In genomic region chr17:18025596-18026407, GRCh38 we compare ENCODE assay signal across 9 cellular contexts. TPM values are rescaled to one million over a fixed set of nuclear protein-coding genes. Genes with fewer than 3 reads are reported as not detected.
DNase-seq lines count a peak whose midpoint lies in the region; ATAC-seq and TF ChIP-seq lines count a peak whose summit lies in the region.
"Had no signal": no experiment of that assay in that cellular context is flagged by ENCODE, and none has a peak within 500 bp of the region (broad histone marks: within the 10 kb centered on the region; RNA-seq: fewer than 3 reads in every experiment).

No MANE protein-coding gene starts in this region.

- ATAC-seq in HG03280 (IDR thresholded peaks at IDR 0.05; ENCODE audit: unreplicated experiment) = no peak

- peak overlapping the region in 1 of 2 donors; percentile 15 for H3K4me3 ChIP-seq in neuronal stem cell (ENCODE audit: low read length in 2 of 2)

- H3K36me3 Mint-ChIP-seq in activated T-helper 1 cell treated with anti-CD3 and anti-CD28 coated beads, Interleukin-12 subunit alpha, Interleukin-12 subunit beta, Interleukin-2, Interleukin-4 antibody, amounts not matched to agents 30 ng/mL and 10 ng/mL and 1 ng/mL, durations not matched to agents 14 hours and 24 hours and 36 hours (ENCODE audit: low read depth) = peaks cover 16% of the 10 kb centered on the region

- no CpG with 5 or more reads among the region's 11 CpGs for WGBS in neuronal stem cell (ENCODE audit: extremely low coverage in 2 of 2, insufficient read length in 2 of 2, insufficient replicate concordance in 1 of 2), 2 donors

- no peaks in the 10 kb centered on the region for H3K27me3 ChIP-seq in neuronal stem cell (ENCODE audit: control insufficient read depth in 3 of 3, insufficient read depth in 3 of 3, low read depth in 1 of 3, low read length in 3 of 3)

- TF ChIP-seq CTCF in GM13976 (IDR thresholded peaks at IDR 0.05; ENCODE audit: borderline replicate concordance, control extremely low read depth, extremely low read depth, insufficient read depth, missing control alignments) = no peak

- no peak overlapping the region for H3K23ac ChIP-seq in neuronal stem cell (ENCODE audit: low read depth, low read length, poor library complexity)

- peaks cover 19% of the 10 kb centered on the region for H3K4me1 Mint-ChIP-seq in activated T-helper 1 cell treated with anti-CD3 and anti-CD28 coated beads, Interleukin-12 subunit alpha, Interleukin-12 subunit beta, Interleukin-2, Interleukin-4 antibody, amounts not matched to agents 30 ng/mL and 10 ng/mL and 1 ng/mL, durations not matched to agents 14 hours and 24 hours and 36 hours (ENCODE audit: low read depth)

- H3K36me3 ChIP-seq in neuronal stem cell (replicated peaks in 1 of 2; ENCODE audit: control insufficient read depth in 2 of 2, insufficient read depth in 2 of 2, low read length in 2 of 2) = peaks cover 4 to 13% of the 10 kb centered on the region in 2 donors

- no peak overlapping the region for H3K18ac ChIP-seq in neuronal stem cell (ENCODE audit: low read length)

- H2BK5ac ChIP-seq in neuronal stem cell (ENCODE audit: low read length) = peak overlapping the region; percentile 8

- no peak overlapping the region for H4K91ac ChIP-seq in neuronal stem cell (ENCODE audit: low read depth, low read length, poor library complexity)

- no peaks in the 10 kb centered on the region for H3K27me3 Mint-ChIP-seq in activated T-helper 1 cell treated with anti-CD3 and anti-CD28 coated beads, Interleukin-12 subunit alpha, Interleukin-12 subunit beta, Interleukin-2, Interleukin-4 antibody, amounts not matched to agents 30 ng/mL and 10 ng/mL and 1 ng/mL, durations not matched to agents 14 hours and 24 hours and 36 hours (ENCODE audit: insufficient read depth)
- H3K27me3 Mint-ChIP-seq: dendritic cell treated with granulocyte-macrophage colony-stimulating factor and Interleukin-4, amounts not matched to agents 40 ng/mL and 50 ng/mL, for 4 days had no signal

- no peaks in the 10 kb centered on the region for H3K79me1 ChIP-seq in neuronal stem cell (ENCODE audit: low read depth, low read length)

- H2BK15ac ChIP-seq in neuronal stem cell (ENCODE audit: low read length) = no peak overlapping the region

- H3K27ac ChIP-seq in neuronal stem cell (replicated peaks; ENCODE audit: low read length) = no peak overlapping the region

- no peak overlapping the region for H3K4me2 ChIP-seq in neuronal stem cell (ENCODE audit: insufficient read depth, low read length, poor library complexity, severe bottlenecking)

- intact Hi-C loops in activated T-helper 1 cell treated with anti-CD3 and anti-CD28 coated beads, Interleukin-12 subunit alpha, Interleukin-12 subunit beta, Interleukin-2, Interleukin-4 antibody, amounts not matched to agents 30 ng/mL and 10 ng/mL and 1 ng/mL, durations not matched to agents 14 hours and 24 hours and 36 hours (cut with micrococcal nuclease) = no loop called here

- H3K4ac ChIP-seq in neuronal stem cell (ENCODE audit: low read length) = no peak overlapping the region

- H4K8ac ChIP-seq in neuronal stem cell (ENCODE audit: low read depth, low read length) = no peak overlapping the region

- H3K9me3 Mint-ChIP-seq in activated T-helper 1 cell treated with anti-CD3 and anti-CD28 coated beads, Interleukin-12 subunit alpha, Interleukin-12 subunit beta, Interleukin-2, Interleukin-4 antibody, amounts not matched to agents 30 ng/mL and 10 ng/mL and 1 ng/mL, durations not matched to agents 14 hours and 24 hours and 36 hours = no peaks in the 10 kb centered on the region
- H3K9me3 Mint-ChIP-seq: dendritic cell treated with granulocyte-macrophage colony-stimulating factor and Interleukin-4, amounts not matched to agents 40 ng/mL and 50 ng/mL, for 4 days had no signal

- H3K14ac ChIP-seq in neuronal stem cell (ENCODE audit: low read length) = no peak overlapping the region

- peak overlapping the region; percentile 65 for H3K27ac Mint-ChIP-seq in activated T-helper 1 cell treated with anti-CD3 and anti-CD28 coated beads, Interleukin-12 subunit alpha, Interleukin-12 subunit beta, Interleukin-2, Interleukin-4 antibody, amounts not matched to agents 30 ng/mL and 10 ng/mL and 1 ng/mL, durations not matched to agents 14 hours and 24 hours and 36 hours
- H3K27ac Mint-ChIP-seq: dendritic cell treated with granulocyte-macrophage colony-stimulating factor and Interleukin-4, amounts not matched to agents 40 ng/mL and 50 ng/mL, for 4 days had no signal

- no peak overlapping the region for H2BK12ac ChIP-seq in neuronal stem cell (ENCODE audit: low read length)

- in situ Hi-C loops in GM13976 (cut with MboI; ENCODE audit: low sequenced_read_pairs, unreplicated experiment) = loop anchor here (10.0 kb wide), 1 partner anchor 151 kb away; no protein-coding TSS in a partner anchor

- H2BK120ac ChIP-seq in neuronal stem cell (ENCODE audit: low read depth, low read length) = no peak overlapping the region

- H3K9ac ChIP-seq in neuronal stem cell (ENCODE audit: low read depth, low read length, poor library complexity) = no peak overlapping the region

- no peaks in the 10 kb centered on the region for H3K9me3 ChIP-seq in neuronal stem cell (replicated peaks in 1 of 2; ENCODE audit: control insufficient read depth in 2 of 2, insufficient read depth in 1 of 2, low read depth in 1 of 2, low read length in 2 of 2)

- no peak overlapping the region for H2AFZ ChIP-seq in neuronal stem cell (ENCODE audit: low read length)

- DNase-seq in GM13976 (ENCODE audit: low spot score) = peak; percentile 80
- DNase-seq in HCEC 1CT = peak; percentile 73
- DNase-seq in activated T-helper 1 cell treated with anti-CD3 and anti-CD28 coated beads, Interleukin-12 subunit alpha, Interleukin-12 subunit beta, Interleukin-2, Interleukin-4 antibody, amounts not matched to agents 30 ng/mL and 10 ng/mL and 1 ng/mL, durations not matched to agents 14 hours and 24 hours and 36 hours (ENCODE audit: low spot score) = peak; percentile 14
- DNase-seq in neuronal stem cell (ENCODE audit: low spot score) = no peak
- no peak for DNase-seq in DMS79 treated with DMSO at 0.1 percent for 48 hours (lab: John Stamatoyannopoulos, UW)
- no peak for DNase-seq in GM19238 (ENCODE audit: insufficient read length, low spot score)
- no peak for DNase-seq in NCI-H446 (lab: John Stamatoyannopoulos, UW)

- H3K4me1 ChIP-seq in neuronal stem cell (ENCODE audit: control insufficient read depth in 2 of 2, insufficient read depth in 1 of 2, low read depth in 1 of 2, low read length in 2 of 2) = peaks cover 0 to 3% of the 10 kb centered on the region in 2 donors

- H2AK5ac ChIP-seq in neuronal stem cell (ENCODE audit: low read depth, low read length) = no peak overlapping the region

- no peak overlapping the region for H3K4me3 Mint-ChIP-seq in activated T-helper 1 cell treated with anti-CD3 and anti-CD28 coated beads, Interleukin-12 subunit alpha, Interleukin-12 subunit beta, Interleukin-2, Interleukin-4 antibody, amounts not matched to agents 30 ng/mL and 10 ng/mL and 1 ng/mL, durations not matched to agents 14 hours and 24 hours and 36 hours
- H3K4me3 Mint-ChIP-seq: dendritic cell treated with granulocyte-macrophage colony-stimulating factor and Interleukin-4, amounts not matched to agents 40 ng/mL and 50 ng/mL, for 4 days had no signal

RNA-seq across cellular contexts. Expression of gene ATPAF2, which starts 13.2 kb away (rescaled TPM):
- total RNA-seq in activated T-helper 1 cell treated with anti-CD3 and anti-CD28 coated beads, Interleukin-12 subunit alpha, Interleukin-12 subunit beta, Interleukin-2, Interleukin-4 antibody, amounts not matched to agents 30 ng/mL and 10 ng/mL and 1 ng/mL, durations not matched to agents 14 hours and 24 hours and 36 hours = 34.9 and 37.8 TPM in 2 replicates
- 18.5 TPM for polyA plus RNA-seq in neuronal stem cell (2013, experiment 1 of 2)
- polyA plus RNA-seq in neuronal stem cell (2013, experiment 2 of 2) = 19.0 TPM

RNA-seq across cellular contexts. Expression of gene GID4, which starts 13.4 kb away (rescaled TPM):
- 9.6 and 10.0 TPM in 2 replicates for total RNA-seq in activated T-helper 1 cell treated with anti-CD3 and anti-CD28 coated beads, Interleukin-12 subunit alpha, Interleukin-12 subunit beta, Interleukin-2, Interleukin-4 antibody, amounts not matched to agents 30 ng/mL and 10 ng/mL and 1 ng/mL, durations not matched to agents 14 hours and 24 hours and 36 hours
- 9.7 TPM for polyA plus RNA-seq in neuronal stem cell (2013, experiment 1 of 2)
- polyA plus RNA-seq in neuronal stem cell (2013, experiment 2 of 2) = 10.5 TPM

RNA-seq across cellular contexts. Expression of gene DRC3, which starts 53.1 kb away (rescaled TPM):
- total RNA-seq in activated T-helper 1 cell treated with anti-CD3 and anti-CD28 coated beads, Interleukin-12 subunit alpha, Interleukin-12 subunit beta, Interleukin-2, Interleukin-4 antibody, amounts not matched to agents 30 ng/mL and 10 ng/mL and 1 ng/mL, durations not matched to agents 14 hours and 24 hours and 36 hours = not detected in 2 replicates
- 1.1 TPM for polyA plus RNA-seq in neuronal stem cell (2013, experiment 1 of 2)
- polyA plus RNA-seq in neuronal stem cell (2013, experiment 2 of 2) = 0.62 TPM

RNA-seq across cellular contexts. Expression of gene TOM1L2, which starts 53.6 kb away (rescaled TPM):
- total RNA-seq in activated T-helper 1 cell treated with anti-CD3 and anti-CD28 coated beads, Interleukin-12 subunit alpha, Interleukin-12 subunit beta, Interleukin-2, Interleukin-4 antibody, amounts not matched to agents 30 ng/mL and 10 ng/mL and 1 ng/mL, durations not matched to agents 14 hours and 24 hours and 36 hours = 9.3 and 10.2 TPM in 2 replicates
- polyA plus RNA-seq in neuronal stem cell (2013, experiment 1 of 2) = 11.3 TPM
- polyA plus RNA-seq in neuronal stem cell (2013, experiment 2 of 2) = 12.2 TPM

Comparison
In these comparisons a context has a peak if more than half of its experiments do, and no peak if none do; other contexts are left out.
1. DNase-seq: peak in GM13976 (single experiment), HCEC 1CT (single experiment) and activated T-helper 1 cell treated with anti-CD3 and anti-CD28 coated beads, Interleukin-12 subunit alpha, Interleukin-12 subunit beta, Interleukin-2, Interleukin-4 antibody, amounts not matched to agents 30 ng/mL and 10 ng/mL and 1 ng/mL, durations not matched to agents 14 hours and 24 hours and 36 hours (single experiment); none in neuronal stem cell (single experiment), DMS79 treated with DMSO at 0.1 percent for 48 hours (single experiment), GM19238 (single experiment) and NCI-H446 (0 of 2).